ENCODE assay signal across 8 cellular contexts in the genomic region with DNA sequence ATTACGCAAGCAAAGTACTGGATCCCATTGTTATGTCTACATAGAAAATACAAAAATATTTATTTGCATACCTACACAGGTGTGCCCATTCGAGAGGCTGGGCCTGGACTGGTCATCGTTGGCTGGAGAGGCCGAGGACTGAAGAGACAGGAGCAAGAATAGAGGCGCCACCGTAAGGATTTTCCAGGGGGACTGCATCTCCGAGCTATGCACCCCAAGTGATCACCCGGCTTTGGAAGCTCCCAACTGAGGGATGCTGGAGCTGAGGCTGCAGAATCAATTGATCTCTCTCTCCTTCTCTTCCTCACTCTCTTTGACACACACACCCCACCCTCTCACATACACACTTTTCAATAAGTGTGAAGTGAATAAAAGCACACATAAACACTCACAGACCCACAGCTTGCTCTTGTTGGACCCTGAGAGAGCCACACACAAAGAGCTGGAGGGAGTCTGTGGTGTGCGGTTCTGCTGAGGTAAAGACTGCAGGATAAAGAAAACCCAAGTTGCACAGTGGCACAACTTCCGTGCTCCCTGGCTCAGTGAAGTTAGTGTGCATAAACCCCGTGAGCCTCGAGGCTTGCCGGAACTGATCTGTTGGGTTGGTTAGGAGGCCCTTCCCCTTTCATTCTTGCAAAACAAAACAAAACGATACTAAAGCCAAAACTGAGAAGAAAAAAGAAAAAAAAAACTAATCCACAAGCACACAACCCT. TPM values are rescaled to one million over a fixed set of nuclear protein-coding genes. Genes with fewer than 3 reads are reported as not detected.
DNase-seq lines count a peak whose midpoint lies in the region; ATAC-seq, FAIRE-seq and TF ChIP-seq lines count a peak whose summit lies in the region.

A gene with protein sequence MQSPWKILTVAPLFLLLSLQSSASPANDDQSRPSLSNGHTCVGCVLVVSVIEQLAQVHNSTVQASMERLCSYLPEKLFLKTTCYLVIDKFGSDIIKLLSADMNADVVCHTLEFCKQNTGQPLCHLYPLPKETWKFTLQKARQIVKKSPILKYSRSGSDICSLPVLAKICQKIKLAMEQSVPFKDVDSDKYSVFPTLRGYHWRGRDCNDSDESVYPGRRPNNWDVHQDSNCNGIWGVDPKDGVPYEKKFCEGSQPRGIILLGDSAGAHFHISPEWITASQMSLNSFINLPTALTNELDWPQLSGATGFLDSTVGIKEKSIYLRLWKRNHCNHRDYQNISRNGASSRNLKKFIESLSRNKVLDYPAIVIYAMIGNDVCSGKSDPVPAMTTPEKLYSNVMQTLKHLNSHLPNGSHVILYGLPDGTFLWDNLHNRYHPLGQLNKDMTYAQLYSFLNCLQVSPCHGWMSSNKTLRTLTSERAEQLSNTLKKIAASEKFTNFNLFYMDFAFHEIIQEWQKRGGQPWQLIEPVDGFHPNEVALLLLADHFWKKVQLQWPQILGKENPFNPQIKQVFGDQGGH (minus strand): TSS at position 544 of the 714 bp plus-strand sequence. CDS start 346 bp downstream, at position 198.

- H3K4me3 ChIP-seq in transverse colon = peak within 1 kb of the TSS in 2 of 4 donors; percentile 4 to 26

- H3K9me3 ChIP-seq in transverse colon = no peaks in the 10 kb centered on the region

- peak within 1 kb of the TSS; percentile 89 for H3K4me3 Mint-ChIP-seq in activated naive CD8-positive, alpha-beta T cell treated with anti-CD3 and anti-CD28 coated beads, Interleukin-2, amount 10 ng/mL, durations not matched to agents 7 days and 5 days

- H3K36me3 ChIP-seq in transverse colon = no peaks in the 10 kb centered on the region

- H3K4me1 ChIP-seq in transverse colon = no peaks in the 10 kb centered on the region

- intact Hi-C loops in T-helper 1 cell treated with Interleukin-12 subunit alpha and Interleukin-12 subunit beta and Interleukin-4 antibody, amounts not matched to agents 30 ng/mL and 1 ng/mL, for 36 hours (cut with micrococcal nuclease) = loop anchor here (2.0 kb wide), 4 partner anchors 31 to 65 kb away; no protein-coding TSS in a partner anchor
- intact Hi-C loops in transverse colon (cut with DNase I; ENCODE audit: low total_unique reads) = no loop called here

- H3K27ac Mint-ChIP-seq in activated naive CD8-positive, alpha-beta T cell treated with anti-CD3 and anti-CD28 coated beads, Interleukin-2, amount 10 ng/mL, durations not matched to agents 7 days and 5 days = peak within 1 kb of the TSS; percentile 95

- H3K36me3 Mint-ChIP-seq in activated naive CD8-positive, alpha-beta T cell treated with anti-CD3 and anti-CD28 coated beads, Interleukin-2, amount 10 ng/mL, durations not matched to agents 7 days and 5 days = peaks cover 10% of the 10 kb centered on the region

- 68 to 75% methylated on average over 9 to 14 of the region's 14 CpGs for WGBS in transverse colon (ENCODE audit: low coverage in 1 of 2), 2 donors

- DNase-seq in GM18507 (ENCODE audit: extremely low spot score, insufficient read length, low read depth) = no peak
- peak; percentile 75 for DNase-seq in activated naive CD8-positive, alpha-beta T cell treated with anti-CD3 and anti-CD28 coated beads, Interleukin-2, amount 10 ng/mL, durations not matched to agents 7 days and 5 days
- no peak for DNase-seq in omental fat pad (ENCODE audit: low spot score)
- DNase-seq in transverse colon = peak; percentile 68
- no peak for DNase-seq in SHP77 treated with DMSO at 0.1 percent for 48 hours (lab: John Stamatoyannopoulos, UW)
- DNase-seq in glomerular visceral epithelial cell (ENCODE audit: extremely low spot score) = no peak

- ATAC-seq in HG02938 (IDR thresholded peaks at IDR 0.05; ENCODE audit: unreplicated experiment) (peak; percentile 93), omental fat pad (ENCODE audit: low FRiP score) (no peak)
- ATAC-seq in activated naive CD8-positive, alpha-beta T cell treated with anti-CD3 and anti-CD28 coated beads, Interleukin-2, amount 10 ng/mL, durations not matched to agents 7 days and 5 days (ENCODE audit: low read depth) = peak; percentile 95

- peak; percentile 86 for FAIRE-seq in GM18507 (lab: Jason Lieb, UNC)

- H3K9me3 Mint-ChIP-seq in activated naive CD8-positive, alpha-beta T cell treated with anti-CD3 and anti-CD28 coated beads, Interleukin-2, amount 10 ng/mL, durations not matched to agents 7 days and 5 days = no peaks in the 10 kb centered on the region

- H3K27me3 ChIP-seq in transverse colon = no peaks in the 10 kb centered on the region

- H3K27ac ChIP-seq in transverse colon = peak within 1 kb of the TSS; percentile 22 to 59 (median 42)

- peaks cover 71% of the 10 kb centered on the region for H3K4me1 Mint-ChIP-seq in activated naive CD8-positive, alpha-beta T cell treated with anti-CD3 and anti-CD28 coated beads, Interleukin-2, amount 10 ng/mL, durations not matched to agents 7 days and 5 days

- no peaks in the 10 kb centered on the region for H3K27me3 Mint-ChIP-seq in activated naive CD8-positive, alpha-beta T cell treated with anti-CD3 and anti-CD28 coated beads, Interleukin-2, amount 10 ng/mL, durations not matched to agents 7 days and 5 days

- TF ChIP-seq CTCF in omental fat pad (IDR thresholded peaks at IDR 0.05) (no peak), transverse colon (IDR thresholded peaks at IDR 0.05) (no peak)

- peak; percentile 62 for TF ChIP-seq POLR2A in transverse colon (IDR thresholded peaks at IDR 0.05)

- in situ Hi-C loops in transverse colon (cut with MboI; ENCODE audit: low pct_ligation_motif_present in 1 of 4, low pct_unique_long_range_greater_than_20kb in 1 of 4, low sequenced_read_pairs in 3 of 4) = no loop called here

- TF ChIP-seq EP300 in transverse colon (IDR thresholded peaks at IDR 0.05; ENCODE audit: low read depth) = no peak

- POLR2A ChIA-PET in activated naive CD8-positive, alpha-beta T cell treated with anti-CD3 and anti-CD28 coated beads, Interleukin-2, amount 10 ng/mL, durations not matched to agents 7 days and 5 days (lab: Charles Lee) = interaction anchor here (0.5 to 2.1 kb wide), 6 partner anchors 42 to 1502 kb away, joined by 3 to 16 read pairs (median 4); no protein-coding TSS in a partner anchor

RNA-seq across cellular contexts. Expression of the gene that starts here (rescaled TPM):
- total RNA-seq in T-helper 1 cell treated with Interleukin-12 subunit alpha and Interleukin-12 subunit beta and Interleukin-4 antibody, amounts not matched to agents 30 ng/mL and 1 ng/mL, for 36 hours = 20.8 and 28.1 TPM in 2 replicates
- total RNA-seq in activated naive CD8-positive, alpha-beta T cell treated with anti-CD3 and anti-CD28 coated beads, Interleukin-2, amount 10 ng/mL, durations not matched to agents 7 days and 5 days = 10 to 100 TPM; 19.4 to 26.8 TPM
- total RNA-seq in omental fat pad (10 to 100 TPM in 3 of 4 donors, 1 to 10 TPM in 1; 5.8 to 27.9 (median 16.7) TPM), transverse colon (100 to 1,000 TPM in 2 of 4 donors, 10 to 100 TPM in 2; 82.8 to 139 (median 102) TPM)

Comparison
In these comparisons a context has a peak if more than half of its experiments do, and no peak if none do; other contexts are left out.
1. DNase-seq: peak in activated naive CD8-positive, alpha-beta T cell treated with anti-CD3 and anti-CD28 coated beads, Interleukin-2, amount 10 ng/mL, durations not matched to agents 7 days and 5 days (single experiment) and transverse colon (single experiment); none in GM18507 (single experiment), omental fat pad (single experiment), SHP77 treated with DMSO at 0.1 percent for 48 hours (single experiment) and glomerular visceral epithelial cell (single experiment).